ENCODE assay signal across 9 cellular contexts in the genomic region with DNA sequence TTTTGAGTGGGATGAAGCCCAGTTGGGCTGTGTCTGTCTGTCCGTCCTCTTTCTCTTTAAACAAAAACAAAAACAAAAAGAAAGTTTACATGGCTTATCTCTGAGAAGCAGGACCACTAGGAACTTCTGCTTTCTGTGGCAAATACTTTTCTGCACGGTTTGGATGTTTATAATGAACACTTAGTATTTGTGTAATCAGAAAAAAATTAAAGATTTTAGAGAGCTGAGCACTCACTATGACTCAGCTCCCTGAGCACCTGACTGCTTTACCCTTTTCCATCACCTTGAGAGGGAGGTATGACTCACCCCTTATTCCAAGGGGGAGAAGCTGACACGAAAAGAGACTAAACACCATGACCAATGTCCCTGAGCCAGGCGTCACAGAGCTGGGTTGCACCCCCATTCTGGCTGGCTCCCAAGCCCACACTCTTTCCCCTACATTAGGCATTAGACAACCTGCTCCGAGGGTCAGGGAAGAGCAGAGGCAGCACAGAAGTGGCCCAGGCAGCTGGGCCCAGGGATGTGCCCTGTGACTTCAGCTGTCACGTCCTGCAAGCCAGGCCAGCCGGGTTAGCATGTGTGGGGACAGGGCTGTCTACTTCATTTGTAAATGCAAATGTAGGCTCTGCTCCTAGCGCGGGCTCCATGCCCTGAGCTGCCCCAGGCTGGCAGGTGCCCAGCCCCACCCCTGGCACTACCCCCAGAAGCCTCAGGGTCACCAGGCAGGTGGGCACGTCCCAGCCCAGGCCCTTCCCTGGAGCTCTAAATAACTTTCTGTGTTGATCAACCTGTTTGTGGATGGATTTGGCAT. TPM values are rescaled to one million over a fixed set of nuclear protein-coding genes. Genes with fewer than 3 reads are reported as not detected.
DNase-seq lines count a peak whose midpoint lies in the region; ATAC-seq and TF ChIP-seq lines count a peak whose summit lies in the region.
"Had no signal": no experiment of that assay in that cellular context is flagged by ENCODE, and none has a peak within 500 bp of the region (broad histone marks: within the 10 kb centered on the region; RNA-seq: fewer than 3 reads in every experiment).

No MANE protein-coding gene starts in this region.

- peak overlapping the region; percentile 40 for H3K9ac ChIP-seq in HUES6 (ENCODE audit: low read length)

- peak overlapping the region; percentile 31 for H3K27ac ChIP-seq in AG04450 (ENCODE audit: low read depth, low read length)
- no peak overlapping the region for H3K27ac ChIP-seq in HUES6 (ENCODE audit: low read depth, low read length)

- H3K4me3 ChIP-seq in AG04450 (ENCODE audit: low read depth, low read length) (no peak overlapping the region), HUES6 (ENCODE audit: low read depth, low read length) (no peak overlapping the region)
- H3K4me3 ChIP-seq: GM12878 had no signal

- intact Hi-C loops in CD14-positive monocyte (cut with micrococcal nuclease) = no loop called here

- no peaks in the 10 kb centered on the region for H3K36me3 ChIP-seq in HUES6 (ENCODE audit: control insufficient read depth, insufficient read depth, low read length)

- peak; percentile 92 for ATAC-seq in activated T-helper 17 cell treated with anti-CD3 and anti-CD28 coated beads, Interleukin-2, amount 50 U/mL, for 72 hours (replicated peaks)
- ATAC-seq in GM21515 (IDR thresholded peaks at IDR 0.05; ENCODE audit: unreplicated experiment) (no peak), GM19452 (IDR thresholded peaks at IDR 0.05; ENCODE audit: unreplicated experiment) (no peak)
- ATAC-seq: GM12878 had no signal

- no peaks in the 10 kb centered on the region for H3K9me3 Mint-ChIP-seq in activated T-helper 17 cell treated with anti-CD3 and anti-CD28 coated beads, Interleukin-2, amount 50 U/mL, for 72 hours
- no peaks in the 10 kb centered on the region for H3K9me3 Mint-ChIP-seq in CD14-positive monocyte
- H3K9me3 Mint-ChIP-seq in activated CD4-positive, alpha-beta T cell treated with anti-CD3 and anti-CD28 coated beads, Interleukin-2, amount 10 ng/mL, durations not matched to agents 7 days and 5 days = no peaks in the 10 kb centered on the region

- no peaks in the 10 kb centered on the region for H3K9me3 ChIP-seq in AG04450 (ENCODE audit: control insufficient read depth, insufficient read depth, low read length)
- H3K9me3 ChIP-seq in HUES6 (ENCODE audit: control insufficient read depth, insufficient read depth, low read depth, low read length) = no peaks in the 10 kb centered on the region

- H3K36me3 Mint-ChIP-seq in activated T-helper 17 cell treated with anti-CD3 and anti-CD28 coated beads, Interleukin-2, amount 50 U/mL, for 72 hours (ENCODE audit: low read depth) = no peaks in the 10 kb centered on the region
- H3K36me3 Mint-ChIP-seq in CD14-positive monocyte = no peaks in the 10 kb centered on the region
- no peaks in the 10 kb centered on the region for H3K36me3 Mint-ChIP-seq in activated CD4-positive, alpha-beta T cell treated with anti-CD3 and anti-CD28 coated beads, Interleukin-2, amount 10 ng/mL, durations not matched to agents 7 days and 5 days (ENCODE audit: low read depth)

- POLR2A ChIA-PET in AG04450 (lab: Yijun Ruan, JAX) = interaction anchor here (0.7 kb wide), 1 partner anchor 320 kb away, joined by 5 read pairs; no protein-coding TSS in a partner anchor
- POLR2A ChIA-PET in activated CD4-positive, alpha-beta T cell treated with anti-CD3 and anti-CD28 coated beads, Interleukin-2, amount 10 ng/mL, durations not matched to agents 7 days and 5 days (lab: Charles Lee) = no interaction called here

- peaks cover 10% of the 10 kb centered on the region for H3K27me3 Mint-ChIP-seq in activated T-helper 17 cell treated with anti-CD3 and anti-CD28 coated beads, Interleukin-2, amount 50 U/mL, for 72 hours
- H3K27me3 Mint-ChIP-seq in CD14-positive monocyte (ENCODE audit: low read depth in 3 of 3) = peaks cover 4 to 6% (median 4%) of the 10 kb centered on the region in 3 donors
- no peaks in the 10 kb centered on the region for H3K27me3 Mint-ChIP-seq in activated CD4-positive, alpha-beta T cell treated with anti-CD3 and anti-CD28 coated beads, Interleukin-2, amount 10 ng/mL, durations not matched to agents 7 days and 5 days

- H3K27ac Mint-ChIP-seq in activated T-helper 17 cell treated with anti-CD3 and anti-CD28 coated beads, Interleukin-2, amount 50 U/mL, for 72 hours = no peak overlapping the region
- H3K27ac Mint-ChIP-seq in CD14-positive monocyte = no peak overlapping the region
- no peak overlapping the region for H3K27ac Mint-ChIP-seq in activated CD4-positive, alpha-beta T cell treated with anti-CD3 and anti-CD28 coated beads, Interleukin-2, amount 10 ng/mL, durations not matched to agents 7 days and 5 days

- CTCF ChIA-PET in AG04450 (lab: Charles Lee) = no interaction called here
- CTCF ChIA-PET in activated CD4-positive, alpha-beta T cell treated with anti-CD3 and anti-CD28 coated beads, Interleukin-2, amount 10 ng/mL, durations not matched to agents 7 days and 5 days (lab: Charles Lee) = no interaction called here

- TF ChIP-seq CTCF in AG04450 (IDR thresholded peaks at IDR 0.05; ENCODE audit: low read depth, low read length) (no peak), CD14-positive monocyte (IDR thresholded peaks at IDR 0.05) (no peak)

- H3K27me3 ChIP-seq in AG04450 (ENCODE audit: control insufficient read depth, insufficient read depth, low read length) (peaks cover 27% of the 10 kb centered on the region), HUES6 (ENCODE audit: control insufficient read depth, insufficient read depth, low read length) (no peaks in the 10 kb centered on the region)

- H3K4me3 Mint-ChIP-seq in activated T-helper 17 cell treated with anti-CD3 and anti-CD28 coated beads, Interleukin-2, amount 50 U/mL, for 72 hours = no peak overlapping the region
- no peak overlapping the region for H3K4me3 Mint-ChIP-seq in CD14-positive monocyte
- no peak overlapping the region for H3K4me3 Mint-ChIP-seq in activated CD4-positive, alpha-beta T cell treated with anti-CD3 and anti-CD28 coated beads, Interleukin-2, amount 10 ng/mL, durations not matched to agents 7 days and 5 days

- peaks cover 31% of the 10 kb centered on the region; the same call in 1 of the 2 replicates for H3K4me1 ChIP-seq in HUES6 (ENCODE audit: control insufficient read depth, insufficient read depth, low read length)

- DNase-seq in AG04450 (ENCODE audit: low read depth, low spot score) = no peak
- peak; percentile 97 for DNase-seq in kidney tubule cell (ENCODE audit: low spot score)
- DNase-seq in CD14-positive monocyte (ENCODE audit: low spot score) = no peak
- no peak for DNase-seq in activated CD4-positive, alpha-beta T cell treated with anti-CD3 and anti-CD28 coated beads, Interleukin-2, amount 10 ng/mL, durations not matched to agents 7 days and 5 days

- peaks cover 9% of the 10 kb centered on the region for H3K4me1 Mint-ChIP-seq in activated T-helper 17 cell treated with anti-CD3 and anti-CD28 coated beads, Interleukin-2, amount 50 U/mL, for 72 hours
- H3K4me1 Mint-ChIP-seq in CD14-positive monocyte = no peaks in the 10 kb centered on the region
- no peaks in the 10 kb centered on the region for H3K4me1 Mint-ChIP-seq in activated CD4-positive, alpha-beta T cell treated with anti-CD3 and anti-CD28 coated beads, Interleukin-2, amount 10 ng/mL, durations not matched to agents 7 days and 5 days

RNA-seq across cellular contexts. Expression of a gene that starts 30.4 kb away (rescaled TPM):
- polyA plus RNA-seq in AG04450 (2011; rRNA removed) (0.14 and 0.15 TPM in 2 replicates), CD14-positive monocyte (not detected)
- 0.56 and 0.69 TPM in 2 replicates for polyA minus RNA-seq in AG04450 (2011; rRNA and poly(A)+ RNA removed)
- 1 to 10 TPM in 1 of 2 donors, under 1 TPM in 1; 0.45 to 6.0 TPM for total RNA-seq in activated T-helper 17 cell treated with anti-CD3 and anti-CD28 coated beads, Interleukin-2, amount 50 U/mL, for 72 hours
- total RNA-seq in activated CD4-positive, alpha-beta T cell treated with anti-CD3 and anti-CD28 coated beads, Interleukin-2, amount 10 ng/mL, durations not matched to agents 7 days and 5 days = under 1 TPM; 0.17 to 0.32 TPM
